In the genomic region with DNA sequence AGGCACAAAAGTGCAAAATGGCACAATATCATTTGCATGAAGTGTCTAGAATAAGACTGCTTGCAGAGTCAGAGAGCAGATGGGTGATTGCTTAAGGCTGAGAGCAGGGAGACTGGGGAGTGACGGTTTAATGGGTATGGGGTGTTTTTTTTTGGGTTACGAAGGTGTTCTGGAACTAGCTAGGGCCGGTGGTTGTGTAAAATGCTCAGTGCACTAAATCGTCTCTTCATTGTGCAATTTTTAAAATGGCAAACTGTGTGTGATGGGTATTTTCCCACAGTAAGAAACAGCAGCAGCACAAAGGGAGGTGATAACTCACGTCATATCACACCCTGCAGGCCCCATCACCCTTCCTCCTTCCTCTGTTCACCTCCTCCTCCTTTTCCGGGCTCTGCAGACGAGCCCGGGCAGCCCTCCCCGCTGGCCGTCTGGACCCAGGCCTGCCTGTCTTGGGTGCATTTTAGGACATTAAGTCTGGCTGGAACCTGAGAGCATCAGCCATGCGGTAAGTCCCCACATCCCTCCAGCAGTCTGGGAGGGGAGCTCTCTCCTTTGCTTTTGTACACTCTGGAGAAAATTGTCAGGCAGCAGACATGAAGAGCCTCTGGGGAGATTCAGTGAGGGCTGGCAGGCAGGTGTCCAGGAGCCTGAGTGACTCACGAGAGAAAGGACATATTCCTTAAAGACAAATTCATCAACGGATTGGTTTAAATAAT, we compare ENCODE assay signal across 9 cellular contexts. TPM values are rescaled to one million over a fixed set of nuclear protein-coding genes. Genes with fewer than 3 reads are reported as not detected.
DNase-seq lines count a peak whose midpoint lies in the region; ATAC-seq and TF ChIP-seq lines count a peak whose summit lies in the region.
"Had no signal": no experiment of that assay in that cellular context is flagged by ENCODE, and none has a peak within 500 bp of the region (broad histone marks: within the 10 kb centered on the region; RNA-seq: fewer than 3 reads in every experiment).

No MANE protein-coding gene starts in this region.

- H3K36me3 Mint-ChIP-seq in CD14-positive monocyte, result no peaks in the 10 kb centered on the region

- TF ChIP-seq CTCF in CD14-positive monocyte (IDR thresholded peaks at IDR 0.05), result no peak

- peaks cover 0 to 4% (median 0%) of the 10 kb centered on the region in 7 donors for H3K9me3 Mint-ChIP-seq in CD14-positive monocyte

- intact Hi-C loops in CD14-positive monocyte (cut with micrococcal nuclease), result loop anchor here in 1 of 2 donors (5.0 kb wide), 1 partner anchor 65 kb away; a partner anchor contains a TSS

- H3K27me3 Mint-ChIP-seq in CD14-positive monocyte (ENCODE audit: low read depth in 3 of 3), result no peaks in the 10 kb centered on the region

- peak overlapping the region in 6 of 7 donors; percentile 38 to 84 (median 68) for H3K27ac Mint-ChIP-seq in CD14-positive monocyte

- peak overlapping the region; percentile 59 to 72 for H3K4me3 Mint-ChIP-seq in CD14-positive monocyte

- DNase-seq in CD14-positive monocyte (ENCODE audit: low spot score) (no peak), RPMI7951 (ENCODE audit: low read depth) (peak; percentile 71), kidney tubule cell (ENCODE audit: low spot score) (peak; percentile 56), amniotic stem cell (lab: John Stamatoyannopoulos, UW) (no peak)
- DNase-seq in activated effector memory CD4-positive, alpha-beta T cell treated with anti-CD3 and anti-CD28 coated beads, Interleukin-2, amount 50 U/mL, for 16 hours, result peak; percentile 84
- peak; percentile 22 for DNase-seq in stimulated activated CD8-positive, alpha-beta memory T cell treated with anti-CD3 and anti-CD28 coated beads, Interleukin-4, amount 100 ng/mL, for 24 hours (ENCODE audit: low read depth)

- H3K4me1 Mint-ChIP-seq in CD14-positive monocyte, result peaks cover 19% of the 10 kb centered on the region

- ATAC-seq in GM19023 (IDR thresholded peaks at IDR 0.05; ENCODE audit: unreplicated experiment) (peak; percentile 78), HG03196 (IDR thresholded peaks at IDR 0.05; ENCODE audit: unreplicated experiment) (peak; percentile 42)
- ATAC-seq: HCT116 had no signal

RNA-seq across cellular contexts. Expression of a gene that starts 42.7 kb away (rescaled TPM):
- not detected for polyA plus RNA-seq in CD14-positive monocyte
- not detected in 2 replicates for total RNA-seq in RPMI7951 (2014; rRNA removed; shearing (Covaris generic))

Comparison
In these comparisons a context has a peak if more than half of its experiments do, and no peak if none do; other contexts are left out.
1. DNase-seq: peak in RPMI7951 (single experiment), activated effector memory CD4-positive, alpha-beta T cell treated with anti-CD3 and anti-CD28 coated beads, Interleukin-2, amount 50 U/mL, for 16 hours (single experiment), kidney tubule cell (single experiment) and stimulated activated CD8-positive, alpha-beta memory T cell treated with anti-CD3 and anti-CD28 coated beads, Interleukin-4, amount 100 ng/mL, for 24 hours (single experiment); none in CD14-positive monocyte (single experiment) and amniotic stem cell (single experiment).